In the genomic region with DNA sequence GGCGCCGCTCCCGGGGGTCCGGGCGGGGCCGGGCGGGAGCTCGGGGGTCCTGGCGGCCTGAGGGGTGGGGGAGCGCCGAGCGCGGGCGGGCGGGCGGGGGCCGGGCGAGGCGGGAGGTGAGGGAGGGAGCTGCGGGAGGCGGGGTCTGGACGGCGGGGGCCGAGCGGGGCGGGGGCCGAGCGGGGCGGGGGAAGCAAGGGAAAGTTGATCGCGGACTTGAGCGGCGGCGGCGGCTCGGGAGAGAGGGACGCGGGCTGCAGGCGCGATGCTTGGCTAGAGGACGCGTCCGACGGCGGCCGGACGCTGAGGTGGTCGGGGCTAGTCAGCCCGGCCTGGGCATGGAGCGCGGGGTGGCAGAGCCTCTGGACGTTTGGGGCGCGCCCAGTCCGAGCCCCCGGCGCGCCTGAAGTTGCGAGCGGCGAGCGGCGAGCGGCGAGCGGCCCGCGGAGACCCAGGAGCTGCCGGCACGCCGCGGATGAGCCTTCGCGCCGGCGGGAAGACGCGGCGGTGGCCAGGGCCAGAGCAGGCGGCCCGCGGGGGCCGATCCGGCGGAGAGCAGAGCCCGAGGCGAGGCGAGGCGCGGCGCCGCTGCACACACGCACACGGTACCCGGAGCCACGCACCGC, we compare ENCODE assay signal across 10 cellular contexts. TPM values are rescaled to one million over a fixed set of nuclear protein-coding genes. Genes with fewer than 3 reads are reported as not detected.
DNase-seq lines count a peak whose midpoint lies in the region; ATAC-seq and TF ChIP-seq lines count a peak whose summit lies in the region.
"Had no signal": no experiment of that assay in that cellular context is flagged by ENCODE, and none has a peak within 500 bp of the region (broad histone marks: within the 10 kb centered on the region; RNA-seq: fewer than 3 reads in every experiment).

A gene (plus strand): TSS at position 207 of the 626 bp plus-strand sequence. CDS start 42,912 bp downstream, outside the sequence.

- DNase-seq in T-helper 2 cell treated with Interferon-gamma antibody and Interleukin-4, amounts not matched to agents 5 μg/mL and 100 μg/mL, for 36 hours (ENCODE audit: low spot score) = no peak
- DNase-seq in T-helper 2 cell (no peak), SW480 (ENCODE audit: low spot score) (peak; percentile 36), cardiac muscle cell (ENCODE audit: low read depth in 1 of 2, low spot score in 1 of 2) (peak; percentile 11 to 63), psoas muscle (peak in 1 of 2 donors; percentile 51), A172 (ENCODE audit: low spot score) (no peak)
- DNase-seq: DND-41 had no signal

- TF ChIP-seq CTCF in cardiac muscle cell (IDR thresholded peaks at IDR 0.05; ENCODE audit: low read depth, low read length) (no peak), psoas muscle (IDR thresholded peaks at IDR 0.05) (no peak)

- H3K4me3 Mint-ChIP-seq in T-helper 2 cell treated with Interferon-gamma antibody and Interleukin-4, amounts not matched to agents 5 μg/mL and 100 μg/mL, for 36 hours = peak within 1 kb of the TSS; percentile 46

- no peaks in the 10 kb centered on the region for H3K9me3 ChIP-seq in cardiac muscle cell (ENCODE audit: low read depth)
- no peaks in the 10 kb centered on the region for H3K9me3 ChIP-seq in psoas muscle

- no peaks in the 10 kb centered on the region for H3K9me3 Mint-ChIP-seq in T-helper 2 cell treated with Interferon-gamma antibody and Interleukin-4, amounts not matched to agents 5 μg/mL and 100 μg/mL, for 36 hours

- H3K27me3 Mint-ChIP-seq in T-helper 2 cell treated with Interferon-gamma antibody and Interleukin-4, amounts not matched to agents 5 μg/mL and 100 μg/mL, for 36 hours (ENCODE audit: low read depth) = peaks cover 54% of the 10 kb centered on the region

- peaks cover 8% of the 10 kb centered on the region for H3K4me1 ChIP-seq in cardiac muscle cell (ENCODE audit: low read depth)
- H3K4me1 ChIP-seq in psoas muscle = peaks cover 12% of the 10 kb centered on the region

- H3K27me3 ChIP-seq in cardiac muscle cell = peaks cover 72% of the 10 kb centered on the region
- H3K27me3 ChIP-seq in psoas muscle (ENCODE audit: insufficient read depth in 3 of 3, low read length in 2 of 3) = peaks cover 0 to 65% (median 22%) of the 10 kb centered on the region in 3 donors

- H3K27ac Mint-ChIP-seq in T-helper 2 cell treated with Interferon-gamma antibody and Interleukin-4, amounts not matched to agents 5 μg/mL and 100 μg/mL, for 36 hours = no peak within 1 kb of the TSS

- peak in 3 of 4 donors; percentile 5 to 45 (median 13) for ATAC-seq in psoas muscle
- no peak for ATAC-seq in GM18909 (IDR thresholded peaks at IDR 0.05; ENCODE audit: poor library complexity, unreplicated experiment)
- ATAC-seq in esophagus mucosa = no peak

- H3K36me3 ChIP-seq in cardiac muscle cell (no peaks in the 10 kb centered on the region), psoas muscle (ENCODE audit: insufficient read depth in 1 of 2, low read depth in 1 of 2) (no peaks in the 10 kb centered on the region)

- H3K4me3 ChIP-seq in cardiac muscle cell = peak within 1 kb of the TSS; percentile 44
- peak within 1 kb of the TSS; percentile 63 for H3K4me3 ChIP-seq in psoas muscle

- H3K4me1 Mint-ChIP-seq in T-helper 2 cell treated with Interferon-gamma antibody and Interleukin-4, amounts not matched to agents 5 μg/mL and 100 μg/mL, for 36 hours (ENCODE audit: low read depth) = no peaks in the 10 kb centered on the region

- intact Hi-C loops in psoas muscle (cut with DNase I) = loop anchor here in 1 of 2 donors (5.0 kb wide), 1 partner anchor 210 kb away; no protein-coding TSS in a partner anchor

- H3K27ac ChIP-seq in cardiac muscle cell (no peak within 1 kb of the TSS), psoas muscle (no peak within 1 kb of the TSS)

- 0 to 1% (median 1%) methylated on average over 44 to 97 of the region's 97 CpGs for WGBS in psoas muscle, 3 donors

- H3K36me3 Mint-ChIP-seq in T-helper 2 cell treated with Interferon-gamma antibody and Interleukin-4, amounts not matched to agents 5 μg/mL and 100 μg/mL, for 36 hours (ENCODE audit: low read depth) = no peaks in the 10 kb centered on the region

RNA-seq across cellular contexts. Expression of the gene that starts here (rescaled TPM):
- total RNA-seq in cardiac muscle cell (0.51 and 0.78 TPM in 2 replicates), psoas muscle (1 to 10 TPM; 1.9 to 3.8 (median 2.6) TPM), esophagus mucosa (1.3 TPM)
- polyA plus RNA-seq in cardiac muscle cell (0.05 and 1.2 TPM in 2 replicates), psoas muscle (1 to 10 TPM in 2 of 3 donors, under 1 TPM in 1; 1.00 to 1.2 (median 1.0) TPM)
- total RNA-seq in A172 (2014; rRNA removed; shearing (Covaris generic)) = 0.14 and 0.29 TPM in 2 replicates
- total RNA-seq: lung microvascular endothelial cell had no signal

Comparison
In these comparisons a context has a peak if more than half of its experiments do, and no peak if none do; other contexts are left out.
1. DNase-seq: peak in SW480 (single experiment) and cardiac muscle cell (2 of 2); none in T-helper 2 cell treated with Interferon-gamma antibody and Interleukin-4, amounts not matched to agents 5 μg/mL and 100 μg/mL, for 36 hours (single experiment), T-helper 2 cell (0 of 5) and A172 (single experiment).
2. ATAC-seq: peak in psoas muscle (3 of 4); none in GM18909 (single experiment) and esophagus mucosa (single experiment).